Comparison of ENCODE assay signal across 9 cellular contexts in genomic region chr1:183989078-183989577, GRCh38. TPM values are rescaled to one million over a fixed set of nuclear protein-coding genes. Genes with fewer than 3 reads are reported as not detected.
A peak's percentile ranks its signal among the peaks of the same experiment; 100 is the strongest.
DNase-seq lines count a peak whose midpoint lies in the region; ATAC-seq and TF ChIP-seq lines count a peak whose summit lies in the region.
"Had no signal": no experiment of that assay in that cellular context is flagged by ENCODE, and none has a peak within 500 bp of the region (broad histone marks: within the 10 kb centered on the region; RNA-seq: fewer than 3 reads in every experiment).

No MANE protein-coding gene starts in this region.

- no peak for TF ChIP-seq CTCF in colonic mucosa (IDR thresholded peaks at IDR 0.05)

- no peaks in the 10 kb centered on the region for H3K9me3 ChIP-seq in colonic mucosa

- H3K27me3 Mint-ChIP-seq in natural killer cell treated with Interleukin-12 subunit alpha and Interleukin-12 subunit beta and Interleukin-15 and Interleukin-18, amount 100 ng/mL, for 72 hours: no peaks in the 10 kb centered on the region

- ATAC-seq in GM19467 (IDR thresholded peaks at IDR 0.05; ENCODE audit: unreplicated experiment): peak; percentile 68
- peak; percentile 92 for ATAC-seq in HG03520 (IDR thresholded peaks at IDR 0.05; ENCODE audit: unreplicated experiment)
- peak; percentile 85 to 92 for ATAC-seq in natural killer cell treated with Interleukin-12 subunit alpha and Interleukin-12 subunit beta and Interleukin-15 and Interleukin-18, amount 100 ng/mL, for 72 hours

- H3K27me3 ChIP-seq in colonic mucosa: no peaks in the 10 kb centered on the region

- H3K9me3 Mint-ChIP-seq in natural killer cell treated with Interleukin-12 subunit alpha and Interleukin-12 subunit beta and Interleukin-15 and Interleukin-18, amount 100 ng/mL, for 72 hours: peaks cover 3% of the 10 kb centered on the region
- H3K9me3 Mint-ChIP-seq: IgD-negative memory B cell had no signal

- H3K4me3 Mint-ChIP-seq in natural killer cell treated with Interleukin-12 subunit alpha and Interleukin-12 subunit beta and Interleukin-15 and Interleukin-18, amount 100 ng/mL, for 72 hours: peak overlapping the region; percentile 50
- H3K4me3 Mint-ChIP-seq: IgD-negative memory B cell had no signal

- no peaks in the 10 kb centered on the region for H3K36me3 ChIP-seq in colonic mucosa

- peaks cover 24 to 35% of the 10 kb centered on the region in 2 donors for H3K4me1 Mint-ChIP-seq in natural killer cell treated with Interleukin-12 subunit alpha and Interleukin-12 subunit beta and Interleukin-15 and Interleukin-18, amount 100 ng/mL, for 72 hours (ENCODE audit: low read depth in 2 of 2)

- peak overlapping the region; percentile 39 to 88 for H3K27ac Mint-ChIP-seq in natural killer cell treated with Interleukin-12 subunit alpha and Interleukin-12 subunit beta and Interleukin-15 and Interleukin-18, amount 100 ng/mL, for 72 hours
- H3K27ac Mint-ChIP-seq: IgD-negative memory B cell had no signal

- H3K9ac ChIP-seq in colonic mucosa (ENCODE audit: low read depth in 2 of 2, low read length in 2 of 2): no peak overlapping the region

- no peaks in the 10 kb centered on the region for H3K4me1 ChIP-seq in colonic mucosa

- no peaks in the 10 kb centered on the region for H3K36me3 Mint-ChIP-seq in natural killer cell treated with Interleukin-12 subunit alpha and Interleukin-12 subunit beta and Interleukin-15 and Interleukin-18, amount 100 ng/mL, for 72 hours

- DNase-seq in ELF-1 (ENCODE audit: low read depth, low spot score): peak; percentile 18
- DNase-seq in anterior cingulate cortex (lab: John Stamatoyannopoulos, UW): peak in 31 of 58 donors; percentile 4 to 71 (median 29)
- peak; percentile 79 for DNase-seq in natural killer cell treated with Interleukin-12 subunit alpha and Interleukin-12 subunit beta and Interleukin-15 and Interleukin-18, amount 100 ng/mL, for 72 hours (ENCODE audit: low spot score)
- no peak for DNase-seq in colonic mucosa
- no peak for DNase-seq in activated effector memory CD4-positive, alpha-beta T cell treated with anti-CD3 and anti-CD28 coated beads, Interleukin-2, amount 50 U/mL, for 16 hours
- DNase-seq in activated effector memory CD4-positive, alpha-beta T cell treated with Interleukin-2 at 50 U/mL for 16 hours: no peak

- no peak overlapping the region for H3K4me3 ChIP-seq in colonic mucosa

- intact Hi-C loops in colonic mucosa (cut with DNase I): no loop called here

- H3K27ac ChIP-seq in colonic mucosa: no peak overlapping the region

RNA-seq across cellular contexts. Expression of gene COLGALT2, which starts 48.4 kb away (rescaled TPM):
- 1 to 10 TPM; 3.1 to 4.9 TPM for total RNA-seq in natural killer cell treated with Interleukin-12 subunit alpha and Interleukin-12 subunit beta and Interleukin-15 and Interleukin-18, amount 100 ng/mL, for 72 hours
- total RNA-seq in colonic mucosa: under 1 TPM; 0.32 to 0.40 TPM

Comparison
In these comparisons a context has a peak if more than half of its experiments do, and no peak if none do; other contexts are left out.
1. DNase-seq: peak in ELF-1 (single experiment), anterior cingulate cortex (31 of 58) and natural killer cell treated with Interleukin-12 subunit alpha and Interleukin-12 subunit beta and Interleukin-15 and Interleukin-18, amount 100 ng/mL, for 72 hours (single experiment); none in colonic mucosa (single experiment), activated effector memory CD4-positive, alpha-beta T cell treated with anti-CD3 and anti-CD28 coated beads, Interleukin-2, amount 50 U/mL, for 16 hours (single experiment) and activated effector memory CD4-positive, alpha-beta T cell treated with Interleukin-2 at 50 U/mL for 16 hours (single experiment).
2. Peak in every context shown above with its lines, with median percentiles within 50 percentile points of each other: ATAC-seq.